Comparison of ENCODE assay signal across 9 cellular contexts in the genomic region with DNA sequence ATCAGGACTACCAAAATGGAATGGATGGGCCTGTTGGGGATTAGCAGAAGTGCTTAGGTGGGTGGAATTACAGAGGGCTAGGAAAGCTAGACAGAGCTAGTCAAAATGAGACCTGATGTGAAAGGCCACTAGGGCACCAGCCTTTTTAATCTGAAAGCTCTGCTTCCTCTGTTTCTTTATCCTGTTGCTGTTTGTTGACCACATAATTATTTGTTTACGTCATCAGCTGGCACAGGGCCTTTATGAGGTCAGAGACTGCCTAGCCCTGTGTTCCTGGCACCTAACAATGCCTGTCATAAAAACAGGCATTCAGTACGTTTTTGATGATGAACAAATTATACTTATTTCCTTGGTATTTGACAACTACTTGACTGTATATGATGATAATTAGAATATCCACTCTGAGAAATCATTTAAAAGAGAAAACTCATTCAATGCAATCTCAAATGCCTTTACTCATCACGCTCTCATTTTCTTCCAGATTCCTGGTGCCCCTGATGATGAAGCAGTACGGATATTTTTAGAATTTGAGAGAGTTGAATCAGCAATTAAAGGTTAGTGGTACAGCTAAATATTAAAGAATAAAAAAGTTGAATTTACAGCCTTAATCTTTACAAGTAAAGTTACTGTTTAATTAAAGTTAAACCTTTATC. TPM values are rescaled to one million over a fixed set of nuclear protein-coding genes. Genes with fewer than 3 reads are reported as not detected.
DNase-seq lines count a peak whose midpoint lies in the region; ATAC-seq and TF ChIP-seq lines count a peak whose summit lies in the region.
"Had no signal": no experiment of that assay in that cellular context is flagged by ENCODE, and none has a peak within 500 bp of the region (broad histone marks: within the 10 kb centered on the region; RNA-seq: fewer than 3 reads in every experiment).

No MANE protein-coding gene starts in this region.

- no peak overlapping the region for H3K4me3 Mint-ChIP-seq in CD4-positive, alpha-beta T cell
- H3K4me3 Mint-ChIP-seq in osteocyte (ENCODE audit: unreplicated experiment): no peak overlapping the region

- H3K4me1 Mint-ChIP-seq in CD4-positive, alpha-beta T cell (ENCODE audit: low read depth): peaks cover 26% of the 10 kb centered on the region
- no peaks in the 10 kb centered on the region for H3K4me1 Mint-ChIP-seq in osteocyte (ENCODE audit: unreplicated experiment)

- no peak for TF ChIP-seq CTCF in CD4-positive, alpha-beta T cell (IDR thresholded peaks at IDR 0.05)
- TF ChIP-seq CTCF in choroid plexus epithelial cell (conservative IDR thresholded peaks at IDR 0.05; ENCODE audit: low read depth, low read length) (no peak), GM10248 (IDR thresholded peaks at IDR 0.05; ENCODE audit: control extremely low read depth, extremely low read depth, low read depth, missing control alignments) (no peak), osteocyte (IDR thresholded peaks at IDR 0.05) (no peak)

- no peaks in the 10 kb centered on the region for H3K9me3 ChIP-seq in CD4-positive, alpha-beta T cell (ENCODE audit: control insufficient read depth, low read length)

- peaks cover 66% of the 10 kb centered on the region for H3K36me3 Mint-ChIP-seq in CD4-positive, alpha-beta T cell (ENCODE audit: low read depth)
- H3K36me3 Mint-ChIP-seq in osteocyte (ENCODE audit: unreplicated experiment): peaks cover 50% of the 10 kb centered on the region

- H3K4me3 ChIP-seq in choroid plexus epithelial cell (ENCODE audit: low read depth, low read length): no peak overlapping the region
- H3K4me3 ChIP-seq: skin epidermis had no signal

- CTCF ChIA-PET in CD4-positive, alpha-beta T cell (lab: Charles Lee): no interaction called here
- CTCF ChIA-PET in GM10248 (lab: Yijun Ruan, JAX): interaction anchor here (0.8 kb wide), 1 partner anchor 21 kb away, joined by 3 read pairs; no protein-coding TSS in a partner anchor

- POLR2A ChIA-PET in CD4-positive, alpha-beta T cell (lab: Charles Lee): no interaction called here
- POLR2A ChIA-PET in GM10248 (lab: Yijun Ruan, JAX): interaction anchor here (0.6 kb wide), 1 partner anchor 28 kb away, joined by 3 read pairs; no protein-coding TSS in a partner anchor

- H3K27ac ChIP-seq in CD4-positive, alpha-beta T cell (ENCODE audit: low read depth, low read length): no peak overlapping the region

- no peaks in the 10 kb centered on the region for H3K27me3 ChIP-seq in CD4-positive, alpha-beta T cell (ENCODE audit: control insufficient read depth, insufficient read depth, low read length)

- H3K9me3 Mint-ChIP-seq in CD4-positive, alpha-beta T cell: no peaks in the 10 kb centered on the region
- H3K9me3 Mint-ChIP-seq in osteocyte (ENCODE audit: unreplicated experiment): no peaks in the 10 kb centered on the region

- peak overlapping the region; percentile 34 for H3K27ac Mint-ChIP-seq in CD4-positive, alpha-beta T cell
- H3K27ac Mint-ChIP-seq in osteocyte (ENCODE audit: unreplicated experiment): no peak overlapping the region

- intact Hi-C loops in CD4-positive, alpha-beta T cell (cut with DNase I, micrococcal nuclease): no loop called here

- no peaks in the 10 kb centered on the region for H3K27me3 Mint-ChIP-seq in CD4-positive, alpha-beta T cell
- H3K27me3 Mint-ChIP-seq in osteocyte (ENCODE audit: unreplicated experiment): no peaks in the 10 kb centered on the region

- no peak for DNase-seq in CD4-positive, alpha-beta T cell
- peak; percentile 9 for DNase-seq in NCI-H226
- DNase-seq in choroid plexus epithelial cell (ENCODE audit: low read depth): peak; percentile 32
- peak; percentile 67 for DNase-seq in myocyte (ENCODE audit: low read depth)
- DNase-seq in effector CD4-positive, alpha-beta T cell: no peak
- DNase-seq in GM10248 (ENCODE audit: extremely low spot score): no peak
- no peak for DNase-seq in osteocyte (ENCODE audit: extremely low spot score, unreplicated experiment)

- ATAC-seq in CD4-positive, alpha-beta T cell (ENCODE audit: poor library complexity): no peak
- no peak for ATAC-seq in GM21786 (IDR thresholded peaks at IDR 0.05; ENCODE audit: unreplicated experiment)

RNA-seq across cellular contexts. Expression of a gene that starts 26.1 kb away (rescaled TPM):
- total RNA-seq in CD4-positive, alpha-beta T cell: 100 to 1,000 TPM; 143 to 150 TPM
- total RNA-seq in myocyte (28.8 and 41.5 TPM in 2 replicates), osteocyte (73.4 and 80.1 TPM in 2 replicates)
- polyA plus RNA-seq in myocyte (2012): 56.6 TPM

RNA-seq across cellular contexts. Expression of a gene that starts 52.7 kb away (rescaled TPM):
- 1 to 10 TPM; 4.9 to 5.4 TPM for total RNA-seq in CD4-positive, alpha-beta T cell
- total RNA-seq in myocyte: not detected in 2 replicates
- not detected for polyA plus RNA-seq in myocyte (2012)
- total RNA-seq in osteocyte: not detected in 2 replicates

Comparison
In these comparisons a context has a peak if more than half of its experiments do, and no peak if none do; other contexts are left out.
1. DNase-seq: peak in NCI-H226 (single experiment), choroid plexus epithelial cell (single experiment) and myocyte (single experiment); none in CD4-positive, alpha-beta T cell (0 of 10), effector CD4-positive, alpha-beta T cell (single experiment), GM10248 (single experiment) and osteocyte (single experiment).